ENCODE assay signal across 22 cellular contexts in genomic region chr6:162602759-162603158, GRCh38.
"Had no signal": no experiment of that assay in that cellular context is flagged by ENCODE, and none has a peak within 500 bp of the region (broad histone marks: within the 10 kb centered on the region; RNA-seq: fewer than 3 reads in every experiment).

No MANE protein-coding gene starts in this region.

- DNase-seq: cortex of kidney; effector memory CD8-positive, alpha-beta T cell; erythroblast; left colon; mesenchymal stem cell; mucosa of descending colon; naive B cell; pancreas; sigmoid colon; spleen; stimulated activated naive B cell treated with anti-CD40 and anti-IgM and Interleukin-4, amounts not matched to agents 10 μg/mL and 1 μg/mL and 100 μg/mL, for 72 hours; upper lobe of left lung had no signal

- H3K4me1 ChIP-seq: pancreas, sigmoid colon, spleen, tibial nerve, upper lobe of left lung had no signal

- ATAC-seq: effector memory CD8-positive, alpha-beta T cell; left colon; mucosa of descending colon; natural killer cell treated with Interleukin-12 subunit alpha and Interleukin-12 subunit beta and Interleukin-15 and Interleukin-18, amount 100 ng/mL, for 72 hours; pancreas; stimulated activated naive B cell treated with anti-CD40 and anti-IgM and Interleukin-4, amounts not matched to agents 10 μg/mL and 1 μg/mL and 100 μg/mL, for 72 hours had no signal

- H3K36me3 ChIP-seq: neutrophil, pancreas, sigmoid colon, spleen, thoracic aorta, upper lobe of left lung had no signal

- H3K27me3 ChIP-seq: hepatocyte, neutrophil, pancreas, sigmoid colon, spleen, tibial nerve, upper lobe of left lung had no signal

- H3K9me3 ChIP-seq: mucosa of descending colon, neutrophil, pancreas, sigmoid colon, spleen, thoracic aorta, tibial nerve, upper lobe of left lung had no signal

- H3K27ac ChIP-seq: hepatocyte, neutrophil, pancreas, sigmoid colon, spleen, thoracic aorta, tibial nerve, upper lobe of left lung had no signal

- FAIRE-seq: endometrium, frontal cortex, islet of Langerhans, pancreas, urothelium cell line had no signal

- H3K4me3 ChIP-seq: hepatocyte, lung, mucosa of descending colon, pancreas, sigmoid colon, spleen, thoracic aorta, tibial nerve, upper lobe of left lung had no signal
